11 cellular contexts compared by ENCODE assay signal in genomic region chr10:31754803-31755624, GRCh38.
DNase-seq lines count a peak whose midpoint lies in the region; ATAC-seq, FAIRE-seq and TF ChIP-seq lines count a peak whose summit lies in the region.
"Had no signal": no experiment of that assay in that cellular context is flagged by ENCODE, and none has a peak within 500 bp of the region (broad histone marks: within the 10 kb centered on the region; RNA-seq: fewer than 3 reads in every experiment).

No MANE protein-coding gene starts in this region.

- WGBS in heart left ventricle, 4 donors: 39 to 48% (median 42%) methylated on average over 11 to 14 of the region's 14 CpGs
- WGBS in testis, 2 donors: 42 to 68% methylated on average over 10 to 14 of the region's 14 CpGs

- no peaks in the 10 kb centered on the region for H4K20me1 ChIP-seq in astrocyte (ENCODE audit: insufficient read depth, low read length)

- no peaks in the 10 kb centered on the region for H3K9me3 ChIP-seq in heart left ventricle
- no peaks in the 10 kb centered on the region for H3K9me3 ChIP-seq in astrocyte (ENCODE audit: insufficient read depth, low read depth, low read length)
- no peaks in the 10 kb centered on the region for H3K9me3 ChIP-seq in left lung
- H3K9me3 ChIP-seq in tibial artery: no peaks in the 10 kb centered on the region
- no peaks in the 10 kb centered on the region for H3K9me3 ChIP-seq in testis

- H3K27me3 ChIP-seq in heart left ventricle (no peaks in the 10 kb centered on the region), astrocyte (ENCODE audit: insufficient read depth, low read length) (no peaks in the 10 kb centered on the region), left lung (no peaks in the 10 kb centered on the region), tibial artery (no peaks in the 10 kb centered on the region), testis (no peaks in the 10 kb centered on the region)

- peaks cover 5% of the 10 kb centered on the region for H3K27me3 Mint-ChIP-seq in astrocyte (ENCODE audit: low read depth, unreplicated experiment)

- peaks cover 5 to 64% (median 38%) of the 10 kb centered on the region in 12 donors for H3K4me1 ChIP-seq in heart left ventricle
- peaks cover 21% of the 10 kb centered on the region for H3K4me1 ChIP-seq in astrocyte (ENCODE audit: insufficient read depth, low read length)
- peaks cover 13 to 58% of the 10 kb centered on the region in 2 donors for H3K4me1 ChIP-seq in left lung
- peaks cover 0 to 42% (median 16%) of the 10 kb centered on the region in 4 donors for H3K4me1 ChIP-seq in tibial artery
- peaks cover 19% of the 10 kb centered on the region for H3K4me1 ChIP-seq in testis

- ATAC-seq in heart left ventricle (no peak), left cardiac atrium (no peak), left lung (peak; percentile 1)

- H3K36me3 Mint-ChIP-seq in astrocyte (ENCODE audit: low read depth, unreplicated experiment): no peaks in the 10 kb centered on the region

- H3K27ac Mint-ChIP-seq in astrocyte (ENCODE audit: unreplicated experiment): peak overlapping the region; percentile 47
- H3K27ac Mint-ChIP-seq: activated T-helper 1 cell treated with anti-CD3 and anti-CD28 coated beads, Interleukin-12 subunit alpha, Interleukin-12 subunit beta, Interleukin-2, Interleukin-4 antibody, amounts not matched to agents 30 ng/mL and 10 ng/mL and 1 ng/mL, durations not matched to agents 14 hours and 24 hours and 36 hours had no signal

- H3K27ac ChIP-seq in heart left ventricle (peak overlapping the region in 10 of 12 donors; percentile 23 to 99 (median 64)), astrocyte (ENCODE audit: low read depth, low read length) (no peak overlapping the region), left lung (peak overlapping the region in 1 of 2 donors; percentile 42), tibial artery (peak overlapping the region; percentile 47 to 58), testis (peak overlapping the region in 1 of 2 donors; percentile 36)

- TF ChIP-seq POLR2A in heart left ventricle (IDR thresholded peaks at IDR 0.05) (no peak), testis (IDR thresholded peaks at IDR 0.05) (no peak)

- no peak overlapping the region for H3K4me3 ChIP-seq in heart left ventricle
- no peak overlapping the region for H3K4me3 ChIP-seq in astrocyte (ENCODE audit: insufficient read depth, low read depth, low read length)
- H3K4me3 ChIP-seq in left lung: no peak overlapping the region
- no peak overlapping the region for H3K4me3 ChIP-seq in tibial artery
- H3K4me3 ChIP-seq in testis: no peak overlapping the region

- H3K36me3 ChIP-seq in heart left ventricle (no peaks in the 10 kb centered on the region), astrocyte (ENCODE audit: insufficient read depth, low read length) (no peaks in the 10 kb centered on the region), left lung (no peaks in the 10 kb centered on the region), tibial artery (no peaks in the 10 kb centered on the region), testis (ENCODE audit: low read depth, missing control alignments) (no peaks in the 10 kb centered on the region)

- peaks cover 2% of the 10 kb centered on the region for H3K4me1 Mint-ChIP-seq in astrocyte (ENCODE audit: low read depth, unreplicated experiment)

- FAIRE-seq in astrocyte (lab: Jason Lieb, UNC): peak; percentile 9

- no peak for TF ChIP-seq CTCF in heart left ventricle (IDR thresholded peaks at IDR 0.05)
- TF ChIP-seq CTCF in astrocyte (IDR thresholded peaks at IDR 0.05; ENCODE audit: insufficient read depth, low read depth, low read length): no peak
- no peak for TF ChIP-seq CTCF in left lung (IDR thresholded peaks at IDR 0.05)
- no peak for TF ChIP-seq CTCF in tibial artery (IDR thresholded peaks at IDR 0.05)
- no peak for TF ChIP-seq CTCF in testis (IDR thresholded peaks at IDR 0.05)

- peak overlapping the region; percentile 27 for H3K9ac ChIP-seq in astrocyte (ENCODE audit: low read length)

- no peak overlapping the region for H3K4me3 Mint-ChIP-seq in astrocyte (ENCODE audit: unreplicated experiment)
- H3K4me3 Mint-ChIP-seq: activated T-helper 1 cell treated with anti-CD3 and anti-CD28 coated beads, Interleukin-12 subunit alpha, Interleukin-12 subunit beta, Interleukin-2, Interleukin-4 antibody, amounts not matched to agents 30 ng/mL and 10 ng/mL and 1 ng/mL, durations not matched to agents 14 hours and 24 hours and 36 hours had no signal

- peak overlapping the region; percentile 24 for H3K4me2 ChIP-seq in astrocyte (ENCODE audit: low read length)

- intact Hi-C loops in heart left ventricle (cut with DNase I) (loop anchor here in 7 of 10 donors (5.0 to 10.0 kb wide), 4 partner anchors 48 to 150 kb away; no protein-coding TSS in a partner anchor), left cardiac atrium (cut with DNase I) (no loop called here), left lung (cut with DNase I) (no loop called here), tibial artery (cut with DNase I; ENCODE audit: low total_unique reads) (loop anchor here (5.0 kb wide), 2 partner anchors 58 to 103 kb away; no protein-coding TSS in a partner anchor), testis (cut with DNase I; ENCODE audit: low total_unique reads) (no loop called here)

- no peaks in the 10 kb centered on the region for H3K9me3 Mint-ChIP-seq in astrocyte (ENCODE audit: unreplicated experiment)
- H3K9me3 Mint-ChIP-seq: activated T-helper 1 cell treated with anti-CD3 and anti-CD28 coated beads, Interleukin-12 subunit alpha, Interleukin-12 subunit beta, Interleukin-2, Interleukin-4 antibody, amounts not matched to agents 30 ng/mL and 10 ng/mL and 1 ng/mL, durations not matched to agents 14 hours and 24 hours and 36 hours had no signal

- DNase-seq in heart left ventricle (peak in 2 of 5 donors; percentile 29 to 38), left cardiac atrium (no peak), astrocyte (ENCODE audit: low read depth) (no peak), left lung (peak in 1 of 2 donors; percentile 37), tibial artery (peak in 1 of 2 donors; percentile 67), DMS114 treated with DMSO at 0.1 percent for 48 hours (lab: John Stamatoyannopoulos, UW; ENCODE audit: unreplicated experiment) (no peak), testis (no peak)
- no peak for DNase-seq in activated CD8-positive, alpha-beta memory T cell treated with anti-CD3 and anti-CD28 coated beads for 24 hours
- DNase-seq: NCI-H2171, T-helper 9 cell had no signal

- no peaks in the 10 kb centered on the region for H3K79me2 ChIP-seq in astrocyte (ENCODE audit: insufficient read depth, low read length)

- peak overlapping the region; percentile 30 for H2AFZ ChIP-seq in astrocyte (ENCODE audit: low read depth, low read length)

Comparison
In these comparisons a context has a peak if more than half of its experiments do, and no peak if none do; other contexts are left out.
1. intact Hi-C loops: an anchor here in heart left ventricle (5.0 to 10.0 kb wide) and tibial artery (5.0 kb wide); none called in left cardiac atrium, left lung and testis.